In genomic region chr6:34317882-34318491, GRCh38 we compare ENCODE assay signal across 1 cellular context.
A peak's percentile ranks its signal among the peaks of the same experiment; 100 is the strongest.
TF ChIP-seq lines count a peak whose summit lies in the region.

No MANE protein-coding gene starts in this region.

TF ChIP-seq in IMR-90, 13 proteins besides CTCF, POLR2A, EP300 and RAD21:
- TF ChIP-seq MAZ (IDR thresholded peaks at IDR 0.05; ENCODE audit: borderline replicate concordance, low read depth, low read length): no peak
- peak; percentile 43; the same call in 1 of the 2 replicates for TF ChIP-seq CEBPB (IDR thresholded peaks at IDR 0.05; ENCODE audit: low read depth, low read length)
